In genomic region chr6:72132425-72132824, GRCh38 we compare ENCODE assay signal across 31 cellular contexts.
DNase-seq lines count a peak whose midpoint lies in the region; ATAC-seq and TF ChIP-seq lines count a peak whose summit lies in the region.
"Had no signal": no experiment of that assay in that cellular context is flagged by ENCODE, and none has a peak within 500 bp of the region (broad histone marks: within the 10 kb centered on the region; RNA-seq: fewer than 3 reads in every experiment).

No MANE protein-coding gene starts in this region.

- TF ChIP-seq CTCF in epithelial cell of esophagus (IDR thresholded peaks at IDR 0.05; ENCODE audit: insufficient read depth, low read depth, low read length, missing control alignments) (no peak), natural killer cell (IDR thresholded peaks at IDR 0.05) (no peak)

- intact Hi-C loops in natural killer cell (cut with micrococcal nuclease) = no loop called here

- no peaks in the 10 kb centered on the region for H3K36me3 Mint-ChIP-seq in natural killer cell
- H3K36me3 Mint-ChIP-seq: immature natural killer cell; natural killer cell treated with Interleukin-12 subunit alpha and Interleukin-12 subunit beta and Interleukin-15 and Interleukin-18, amount 100 ng/mL, for 72 hours; stimulated activated memory B cell treated with anti-CD40 and anti-IgM and Interleukin-4, amounts not matched to agents 10 μg/mL and 1 μg/mL and 100 μg/mL, for 72 hours had no signal

- DNase-seq in Caki2 (ENCODE audit: low read depth) (peak; percentile 31), epithelial cell of esophagus (ENCODE audit: low read depth) (peak; percentile 73), natural killer cell (no peak), AG08396 (ENCODE audit: low spot score) (no peak)
- no peak for DNase-seq in activated CD8-positive, alpha-beta memory T cell treated with anti-CD3 and anti-CD28 coated beads for 24 hours
- DNase-seq: activated CD4-positive, alpha-beta T cell treated with anti-CD3 and anti-CD28 coated beads for 36 hours; activated naive CD4-positive, alpha-beta T cell; activated T-cell treated with anti-CD3 and anti-CD28 coated beads, Interleukin-2, amount 50 U/mL, for 1 hour; amniotic stem cell; COR-L47; effector memory CD4-positive, alpha-beta T cell; gastrocnemius medialis; hippocampal formation; immature natural killer cell; left ventricle myocardium inferior; NCI-H187 treated with DMSO at 0.1 percent for 48 hours; NCI-H2227 treated with DMSO at 0.1 percent for 48 hours; NCI-H69; RPMI8226; stimulated activated CD4-positive, alpha-beta T cell treated with anti-CD3 and anti-CD28 coated beads, Interleukin-4, amount 100 ng/mL, for 1 hour; T-helper 2 cell had no signal

- ATAC-seq in GM19351 (IDR thresholded peaks at IDR 0.05; ENCODE audit: unreplicated experiment) (peak; percentile 62), HG03442 (IDR thresholded peaks at IDR 0.05; ENCODE audit: unreplicated experiment) (peak; percentile 63), HG02981 (IDR thresholded peaks at IDR 0.05; ENCODE audit: unreplicated experiment) (no peak), natural killer cell (no peak)
- ATAC-seq: activated CD4-positive, alpha-beta T cell treated with anti-CD3 and anti-CD28 coated beads for 36 hours; gastrocnemius medialis; natural killer cell treated with Interleukin-12 subunit alpha and Interleukin-12 subunit beta and Interleukin-15 and Interleukin-18, amount 100 ng/mL, for 72 hours; SK-N-SH treated with all-trans-retinoic acid at 6 μM for 48 hours; stimulated activated memory B cell treated with anti-CD40 and anti-IgM and Interleukin-4, amounts not matched to agents 10 μg/mL and 1 μg/mL and 100 μg/mL, for 72 hours had no signal

- in situ Hi-C loops in Caki2 (cut with HindIII; ENCODE audit: low pct_unique_long_range_greater_than_20kb, low sequenced_read_pairs) = no loop called here

- H3K4me3 Mint-ChIP-seq in natural killer cell = no peak overlapping the region
- H3K4me3 Mint-ChIP-seq: activated CD4-positive, alpha-beta T cell treated with anti-CD3 and anti-CD28 coated beads for 36 hours; immature natural killer cell; natural killer cell treated with Interleukin-12 subunit alpha and Interleukin-12 subunit beta and Interleukin-15 and Interleukin-18, amount 100 ng/mL, for 72 hours; stimulated activated memory B cell treated with anti-CD40 and anti-IgM and Interleukin-4, amounts not matched to agents 10 μg/mL and 1 μg/mL and 100 μg/mL, for 72 hours had no signal

- H3K4me3 ChIP-seq in epithelial cell of esophagus (ENCODE audit: low read length) = no peak overlapping the region
- H3K4me3 ChIP-seq: BLaER1 treated with 17β-estradiol and CSF1 and Interleukin-3, amounts not matched to agents 10 nM and 100 nM; breast epithelium; esophagus muscularis mucosa; gastrocnemius medialis; left ventricle myocardium inferior; suprapubic skin had no signal

- no peaks in the 10 kb centered on the region for H3K4me1 Mint-ChIP-seq in natural killer cell
- H3K4me1 Mint-ChIP-seq: activated CD4-positive, alpha-beta T cell treated with anti-CD3 and anti-CD28 coated beads for 36 hours; immature natural killer cell; stimulated activated memory B cell treated with anti-CD40 and anti-IgM and Interleukin-4, amounts not matched to agents 10 μg/mL and 1 μg/mL and 100 μg/mL, for 72 hours had no signal

- no peaks in the 10 kb centered on the region for H3K27me3 Mint-ChIP-seq in natural killer cell (ENCODE audit: low read depth in 2 of 2)
- H3K27me3 Mint-ChIP-seq: activated CD4-positive, alpha-beta T cell treated with anti-CD3 and anti-CD28 coated beads for 36 hours; natural killer cell treated with Interleukin-12 subunit alpha and Interleukin-12 subunit beta and Interleukin-15 and Interleukin-18, amount 100 ng/mL, for 72 hours; stimulated activated memory B cell treated with anti-CD40 and anti-IgM and Interleukin-4, amounts not matched to agents 10 μg/mL and 1 μg/mL and 100 μg/mL, for 72 hours had no signal

- no peak overlapping the region for H3K27ac Mint-ChIP-seq in natural killer cell
- H3K27ac Mint-ChIP-seq: activated CD4-positive, alpha-beta T cell treated with anti-CD3 and anti-CD28 coated beads for 36 hours; immature natural killer cell; natural killer cell treated with Interleukin-12 subunit alpha and Interleukin-12 subunit beta and Interleukin-15 and Interleukin-18, amount 100 ng/mL, for 72 hours; stimulated activated memory B cell treated with anti-CD40 and anti-IgM and Interleukin-4, amounts not matched to agents 10 μg/mL and 1 μg/mL and 100 μg/mL, for 72 hours had no signal

- no peaks in the 10 kb centered on the region for H3K9me3 Mint-ChIP-seq in natural killer cell
- H3K9me3 Mint-ChIP-seq: stimulated activated memory B cell treated with anti-CD40 and anti-IgM and Interleukin-4, amounts not matched to agents 10 μg/mL and 1 μg/mL and 100 μg/mL, for 72 hours had no signal

Comparison
In these comparisons a context has a peak if more than half of its experiments do, and no peak if none do; other contexts are left out.
1. DNase-seq: peak in Caki2 (single experiment) and epithelial cell of esophagus (single experiment); none in natural killer cell (single experiment), AG08396 (single experiment) and activated CD8-positive, alpha-beta memory T cell treated with anti-CD3 and anti-CD28 coated beads for 24 hours (single experiment).
2. ATAC-seq: peak in GM19351 (single experiment) and HG03442 (single experiment); none in HG02981 (single experiment) and natural killer cell (0 of 3).